ENCODE assay signal across 20 cellular contexts in the genomic region with DNA sequence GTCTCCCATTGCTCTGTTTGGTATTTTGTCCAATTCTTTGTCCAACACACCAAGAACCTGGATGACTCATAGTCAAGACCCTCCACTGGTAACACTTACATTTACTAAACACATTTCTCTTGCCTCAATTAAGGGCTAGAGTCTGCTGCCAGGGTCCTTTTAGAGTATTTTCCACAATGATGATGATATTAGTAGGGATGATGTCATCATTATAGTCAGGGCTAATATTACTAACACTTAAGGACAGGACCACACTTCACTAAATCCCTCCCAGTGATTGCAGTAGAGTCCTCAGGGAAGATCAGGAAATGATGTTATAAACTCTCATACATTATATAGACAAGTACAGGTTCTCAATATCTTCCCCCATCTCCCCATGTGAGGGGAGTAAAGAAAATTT. TPM values are rescaled to one million over a fixed set of nuclear protein-coding genes. Genes with fewer than 3 reads are reported as not detected.
DNase-seq lines count a peak whose midpoint lies in the region; ATAC-seq, FAIRE-seq and TF ChIP-seq lines count a peak whose summit lies in the region.
"Had no signal": no experiment of that assay in that cellular context is flagged by ENCODE, and none has a peak within 500 bp of the region (broad histone marks: within the 10 kb centered on the region; RNA-seq: fewer than 3 reads in every experiment).

No MANE protein-coding gene starts in this region.

- peaks cover 6% of the 10 kb centered on the region for H3K27me3 Mint-ChIP-seq in nephron progenitor cell (ENCODE audit: low read depth, poor library complexity)
- H3K27me3 Mint-ChIP-seq: B cell had no signal

- in situ Hi-C loops in HepG2 (cut with HindIII; ENCODE audit: extremely low pct_ligation_motif_present, low pct_unique_long_range_greater_than_20kb) = no loop called here

- H3K9me3 ChIP-seq in HepG2 (ENCODE audit: low read length) (no peaks in the 10 kb centered on the region), right lobe of liver (no peaks in the 10 kb centered on the region), OCI-LY3 (ENCODE audit: insufficient read depth, low read length) (no peaks in the 10 kb centered on the region)

- no peaks in the 10 kb centered on the region for H3K36me3 Mint-ChIP-seq in nephron progenitor cell (ENCODE audit: low read depth)
- H3K36me3 Mint-ChIP-seq: CD8-positive, alpha-beta T cell had no signal

- H3K27ac Mint-ChIP-seq in nephron progenitor cell = peak overlapping the region; percentile 22
- H3K27ac Mint-ChIP-seq: B cell; CD8-positive, alpha-beta T cell had no signal

- no peak overlapping the region for H3K4me3 ChIP-seq in HepG2 (replicated peaks in 1 of 3; ENCODE audit: insufficient read depth in 1 of 3, low read depth in 2 of 3, low read length in 3 of 3)
- H3K4me3 ChIP-seq in right lobe of liver = no peak overlapping the region
- no peak overlapping the region for H3K4me3 ChIP-seq in OCI-LY3 (ENCODE audit: low read length)
- H3K4me3 ChIP-seq in bronchial epithelial cell (ENCODE audit: low read depth, low read length) = no peak overlapping the region
- H3K4me3 ChIP-seq: BLaER1 treated with 17β-estradiol and CSF1 and Interleukin-3, amounts not matched to agents 10 nM and 100 nM; GM23248 had no signal

- H3K9ac ChIP-seq in HepG2 (ENCODE audit: insufficient read depth, low read depth, low read length) (no peak overlapping the region), OCI-LY3 (ENCODE audit: low read length) (no peak overlapping the region)
- H3K9ac ChIP-seq: BLaER1 treated with 17β-estradiol and CSF1 and Interleukin-3, amounts not matched to agents 10 nM and 100 nM; GM23248; KMS-11 had no signal

- no peak overlapping the region for H3K4me3 Mint-ChIP-seq in nephron progenitor cell
- H3K4me3 Mint-ChIP-seq: B cell; CD8-positive, alpha-beta T cell had no signal

- TF ChIP-seq EP300 in HepG2 (IDR thresholded peaks at IDR 0.05; ENCODE audit: low read depth in 2 of 2, low read length in 2 of 2) = no peak
- TF ChIP-seq EP300 in HepG2 (CRISPR knock-in tag; IDR thresholded peaks at IDR 0.05; ENCODE audit: borderline replicate concordance) = no peak

- no peak for TF ChIP-seq POLR2A in HepG2 (IDR thresholded peaks at IDR 0.05; ENCODE audit: insufficient read depth in 1 of 2, low read depth in 2 of 2, low read length in 2 of 2)
- no peak for TF ChIP-seq POLR2A in right lobe of liver (IDR thresholded peaks at IDR 0.05)

- H4K20me1 ChIP-seq in HepG2 (ENCODE audit: insufficient read depth, low read length) = no peaks in the 10 kb centered on the region
- H4K20me1 ChIP-seq in OCI-LY3 (ENCODE audit: insufficient read depth, low read length) = no peaks in the 10 kb centered on the region
- H4K20me1 ChIP-seq: BLaER1 treated with 17β-estradiol and CSF1 and Interleukin-3, amounts not matched to agents 10 nM and 100 nM had no signal

- H3K79me2 ChIP-seq in HepG2 (ENCODE audit: insufficient read depth, low read length) (no peaks in the 10 kb centered on the region), OCI-LY3 (ENCODE audit: low read length) (no peaks in the 10 kb centered on the region)

- no peak overlapping the region for H3K4me2 ChIP-seq in HepG2 (ENCODE audit: low read depth, low read length)
- H3K4me2 ChIP-seq in OCI-LY3 (ENCODE audit: low read length) = 0 out of 2 replicates have a peak overlapping the region, but pooled peaks have one; percentile 15
- H3K4me2 ChIP-seq: BLaER1 treated with 17β-estradiol and CSF1 and Interleukin-3, amounts not matched to agents 10 nM and 100 nM; KMS-11 had no signal

- H3K27ac ChIP-seq in HepG2 (ENCODE audit: extremely low read length, insufficient read depth, low read length) (no peak overlapping the region), right lobe of liver (no peak overlapping the region), OCI-LY3 (ENCODE audit: low read length) (no peak overlapping the region)
- H3K27ac ChIP-seq: BLaER1 treated with 17β-estradiol and CSF1 and Interleukin-3, amounts not matched to agents 10 nM and 100 nM; GM23248; KMS-11 had no signal

- TF ChIP-seq CTCF in HepG2 (CRISPR knock-in tag; IDR thresholded peaks at IDR 0.05) (no peak), right lobe of liver (IDR thresholded peaks at IDR 0.05) (no peak), OCI-LY3 (IDR thresholded peaks at IDR 0.05; ENCODE audit: low read depth, low read length) (no peak), bronchial epithelial cell (IDR thresholded peaks at IDR 0.05; ENCODE audit: insufficient read depth, low read length, severe bottlenecking) (no peak), nephron progenitor cell (IDR thresholded peaks at IDR 0.05) (no peak)

- no peaks in the 10 kb centered on the region for H3K27me3 ChIP-seq in HepG2 (ENCODE audit: control insufficient read depth in 1 of 2, insufficient read depth in 2 of 2, low read length in 2 of 2)
- no peaks in the 10 kb centered on the region for H3K27me3 ChIP-seq in right lobe of liver
- no peaks in the 10 kb centered on the region for H3K27me3 ChIP-seq in OCI-LY3 (ENCODE audit: low read depth, low read length)
- no peaks in the 10 kb centered on the region for H3K27me3 ChIP-seq in bronchial epithelial cell (ENCODE audit: control insufficient read depth, insufficient read depth, low read length)
- H3K27me3 ChIP-seq: BLaER1 treated with 17β-estradiol and CSF1 and Interleukin-3, amounts not matched to agents 10 nM and 100 nM had no signal

- ATAC-seq in HepG2 (no peak), right lobe of liver (no peak), GM21723 (IDR thresholded peaks at IDR 0.05; ENCODE audit: unreplicated experiment) (no peak), HG02885 (IDR thresholded peaks at IDR 0.05; ENCODE audit: poor library complexity, unreplicated experiment) (no peak)

- POLR2A ChIA-PET in HepG2 (lab: Yijun Ruan, JAX) = no interaction called here

- intact Hi-C loops in HepG2 (cut with micrococcal nuclease; ENCODE audit: unreplicated experiment) (no loop called here), right lobe of liver (cut with DNase I) (no loop called here)

- no peaks in the 10 kb centered on the region for H3K4me1 Mint-ChIP-seq in nephron progenitor cell
- H3K4me1 Mint-ChIP-seq: B cell had no signal

- no peaks in the 10 kb centered on the region for H3K36me3 ChIP-seq in HepG2 (replicated peaks in 1 of 2; ENCODE audit: control insufficient read depth in 1 of 2, insufficient read depth in 2 of 2, low read length in 2 of 2)
- H3K36me3 ChIP-seq in right lobe of liver = no peaks in the 10 kb centered on the region
- H3K36me3 ChIP-seq in OCI-LY3 (replicated peaks; ENCODE audit: low read depth, low read length) = no peaks in the 10 kb centered on the region
- no peaks in the 10 kb centered on the region for H3K36me3 ChIP-seq in bronchial epithelial cell (ENCODE audit: control insufficient read depth, insufficient read depth, low read length)
- H3K36me3 ChIP-seq: BLaER1 treated with 17β-estradiol and CSF1 and Interleukin-3, amounts not matched to agents 10 nM and 100 nM had no signal

- TF ChIP-seq RAD21 in HepG2 (CRISPR knock-in tag; IDR thresholded peaks at IDR 0.05) = no peak

- H3K4me1 ChIP-seq in HepG2 (ENCODE audit: insufficient read depth, low read length) = no peaks in the 10 kb centered on the region
- H3K4me1 ChIP-seq in right lobe of liver = no peaks in the 10 kb centered on the region
- H3K4me1 ChIP-seq in OCI-LY3 (ENCODE audit: low read length) = no peaks in the 10 kb centered on the region
- H3K4me1 ChIP-seq: BLaER1 treated with 17β-estradiol and CSF1 and Interleukin-3, amounts not matched to agents 10 nM and 100 nM had no signal

- DNase-seq in HepG2 (ENCODE audit: low spot score) (no peak), right lobe of liver (no peak), bronchial epithelial cell (ENCODE audit: low read depth) (peak; percentile 10), nephron progenitor cell (no peak), H4 (ENCODE audit: low spot score) (no peak)
- DNase-seq: Calu3, EL, GM23248 had no signal

- peaks cover 22% of the 10 kb centered on the region for H3K9me3 Mint-ChIP-seq in nephron progenitor cell
- H3K9me3 Mint-ChIP-seq: CD8-positive, alpha-beta T cell had no signal

- CTCF ChIA-PET in HepG2 (lab: Yijun Ruan, JAX; ENCODE audit: low intra/inter-chr PET ratio, low total read pairs) = no interaction called here

- no TSS peak for BruUV-seq in HepG2 (replicated peaks; lab: Mats Ljungman, UMichigan)

- H2AFZ ChIP-seq in HepG2 (ENCODE audit: low read length) (no peak overlapping the region), OCI-LY3 (ENCODE audit: low read depth, low read length) (no peak overlapping the region)
- H2AFZ ChIP-seq: GM23248 had no signal

- FAIRE-seq in HepG2 (lab: Jason Lieb, UNC) (no peak), bronchial epithelial cell (lab: Jason Lieb, UNC) (no peak)
- FAIRE-seq: GM12891, GM19239 had no signal

RNA-seq across cellular contexts. Expression of gene SS18, which starts 13.6 kb away (rescaled TPM):
- total RNA-seq in HepG2 (2016; rRNA removed; fragmentation: Illumina TruSeq; extraction: Trizol) (49.2 and 61.4 TPM in 2 replicates), right lobe of liver (10 to 100 TPM; 26.6 to 47.3 (median 37.6) TPM), bronchial epithelial cell (128 and 134 TPM in 2 replicates)
- total RNA-seq in HepG2 (2016; cell fraction: cytosol; rRNA removed; fragmentation: Illumina TruSeq; extraction: Trizol; ENCODE audit: low read depth) = 10.7 and 13.7 TPM in 2 replicates
- total RNA-seq in HepG2 (2016; cell fraction: insoluble cytoplasmic fraction; rRNA removed; fragmentation: Illumina TruSeq; extraction: Trizol) = 51.5 and 60.3 TPM in 2 replicates
- 21.3 and 25.4 TPM in 2 replicates for total RNA-seq in HepG2 (2016; cell fraction: membrane; rRNA removed; fragmentation: Illumina TruSeq; extraction: Trizol)
- total RNA-seq in HepG2 (2016; cell fraction: nucleus; rRNA removed; fragmentation: Illumina TruSeq; extraction: Trizol) = 48.8 and 54.9 TPM in 2 replicates
- polyA plus RNA-seq in HepG2 (2011; rRNA removed) = 82.7 and 83.2 TPM in 2 replicates
- 54.4 and 60.0 TPM in 2 replicates for polyA plus RNA-seq in HepG2 (2011; cell fraction: cytosol; rRNA removed)
- polyA plus RNA-seq in HepG2 (2011; cell fraction: nucleus; rRNA removed) = 137 and 298 TPM in 2 replicates
- 22.4 and 25.8 TPM in 2 replicates for polyA plus RNA-seq in HepG2 (2012)
- 2.4 and 2.5 TPM in 2 replicates for polyA plus RNA-seq in HepG2 (2016; cell fraction: cytosol; fragmentation: Illumina TruSeq; extraction: Trizol; ENCODE audit: low read depth)
- 53.8 and 56.4 TPM in 2 replicates for polyA plus RNA-seq in HepG2 (2016; cell fraction: insoluble cytoplasmic fraction; fragmentation: Illumina TruSeq; extraction: Trizol; ENCODE audit: low read depth)
- 8.0 and 8.3 TPM in 2 replicates for polyA plus RNA-seq in HepG2 (2016; cell fraction: membrane; fragmentation: Illumina TruSeq; extraction: Trizol; ENCODE audit: low read depth)
- polyA plus RNA-seq in HepG2 (2016; cell fraction: nucleus; fragmentation: Illumina TruSeq; extraction: Trizol; ENCODE audit: insufficient read depth, low read depth) = 60.3 and 72.6 TPM in 2 replicates
- 114 and 259 TPM in 2 replicates for polyA minus RNA-seq in HepG2 (2011; rRNA and poly(A)+ RNA removed; ENCODE audit: low replicate concordance)
- 68.2 and 84.6 TPM in 2 replicates for polyA minus RNA-seq in HepG2 (2011; cell fraction: cytosol; rRNA and poly(A)+ RNA removed)
- polyA minus RNA-seq in HepG2 (2011; cell fraction: nucleus; rRNA and poly(A)+ RNA removed) = 156 TPM in 2 replicates
- 80.7 and 92.0 TPM in 2 replicates for total RNA-seq in H4 (2014; rRNA removed; shearing (Covaris generic))

RNA-seq across cellular contexts. Expression of gene PSMA8, which starts 29.6 kb away (rescaled TPM):
- total RNA-seq in HepG2 (2016; rRNA removed; fragmentation: Illumina TruSeq; extraction: Trizol) = not detected in 2 replicates
- total RNA-seq in HepG2 (2016; cell fraction: cytosol; rRNA removed; fragmentation: Illumina TruSeq; extraction: Trizol; ENCODE audit: low read depth) = not detected in 2 replicates
- total RNA-seq in HepG2 (2016; cell fraction: insoluble cytoplasmic fraction; rRNA removed; fragmentation: Illumina TruSeq; extraction: Trizol) = not detected in 2 replicates
- not detected in 2 replicates for total RNA-seq in HepG2 (2016; cell fraction: membrane; rRNA removed; fragmentation: Illumina TruSeq; extraction: Trizol)
- not detected in 2 replicates for total RNA-seq in HepG2 (2016; cell fraction: nucleus; rRNA removed; fragmentation: Illumina TruSeq; extraction: Trizol)
- not detected in 2 replicates for polyA plus RNA-seq in HepG2 (2011; rRNA removed)
- polyA plus RNA-seq in HepG2 (2011; cell fraction: cytosol; rRNA removed) = not detected in 2 replicates
- polyA plus RNA-seq in HepG2 (2011; cell fraction: nucleus; rRNA removed) = not detected in 2 replicates
- not detected in 2 replicates for polyA plus RNA-seq in HepG2 (2012)
- polyA plus RNA-seq in HepG2 (2016; cell fraction: cytosol; fragmentation: Illumina TruSeq; extraction: Trizol; ENCODE audit: low read depth) = not detected in 2 replicates
- polyA plus RNA-seq in HepG2 (2016; cell fraction: insoluble cytoplasmic fraction; fragmentation: Illumina TruSeq; extraction: Trizol; ENCODE audit: low read depth) = not detected in 2 replicates
- polyA plus RNA-seq in HepG2 (2016; cell fraction: membrane; fragmentation: Illumina TruSeq; extraction: Trizol; ENCODE audit: low read depth) = not detected in 2 replicates
- not detected in 2 replicates for polyA plus RNA-seq in HepG2 (2016; cell fraction: nucleus; fragmentation: Illumina TruSeq; extraction: Trizol; ENCODE audit: insufficient read depth, low read depth)
- polyA minus RNA-seq in HepG2 (2011; rRNA and poly(A)+ RNA removed; ENCODE audit: low replicate concordance) = not detected in 2 replicates
- polyA minus RNA-seq in HepG2 (2011; cell fraction: cytosol; rRNA and poly(A)+ RNA removed) = not detected in 2 replicates
- polyA minus RNA-seq in HepG2 (2011; cell fraction: nucleus; rRNA and poly(A)+ RNA removed) = not detected in 2 replicates
- not detected for total RNA-seq in right lobe of liver
- total RNA-seq in bronchial epithelial cell = not detected in 2 replicates
- total RNA-seq in H4 (2014; rRNA removed; shearing (Covaris generic)) = not detected in 2 replicates
- total RNA-seq: A172, Calu3, G401, GM23248, H7 had no signal
- polyA plus RNA-seq: GM23248 had no signal
